Comparison of ENCODE assay signal across 8 cellular contexts in genomic region chr5:138464388-138465287, GRCh38. TPM values are rescaled to one million over a fixed set of nuclear protein-coding genes. Genes with fewer than 3 reads are reported as not detected.
DNase-seq lines count a peak whose midpoint lies in the region; ATAC-seq lines count a peak whose summit lies in the region.

No MANE protein-coding gene starts in this region.

- DNase-seq in COR-L47 (lab: John Stamatoyannopoulos, UW) (peak; percentile 97), HT1080 (ENCODE audit: low read depth) (peak; percentile 97), medulla oblongata (ENCODE audit: extremely low spot score) (peak; percentile 99)
- DNase-seq in NK-92 treated with Interleukin-12 subunit alpha and Interleukin-12 subunit beta, amount 100 ng/mL, for 24 hours (lab: John Stamatoyannopoulos, UW): peak; percentile 95
- peak; percentile 90 to 94 for DNase-seq in activated CD8-positive, alpha-beta memory T cell treated with anti-CD3 and anti-CD28 coated beads for 4 hours (ENCODE audit: low read depth in 2 of 2)
- DNase-seq in effector CD8-positive, alpha-beta T cell (lab: John Stamatoyannopoulos, UW): peak; percentile 93
- DNase-seq in stimulated activated CD4-positive, alpha-beta T cell treated with anti-CD3 and anti-CD28 coated beads, TNF-alpha, amount 100 ng/mL, for 48 hours (ENCODE audit: low read depth in 3 of 3): peak; percentile 95 to 96 (median 95)

- ATAC-seq in GM21367 (IDR thresholded peaks at IDR 0.05; ENCODE audit: unreplicated experiment): peak; percentile 65

RNA-seq across cellular contexts. Expression of gene EGR1, which starts 0.6 kb away (rescaled TPM):
- 0.60 and 0.64 TPM in 2 replicates for total RNA-seq in HT1080 (2014; rRNA removed; shearing (Covaris generic))
- polyA plus RNA-seq in HT1080 (2015; cell fraction: cytosol; rRNA removed): 3.3 and 3.7 TPM in 2 replicates
- polyA plus RNA-seq in HT1080 (2015; cell fraction: nucleus; rRNA removed): 2.2 and 4.1 TPM in 2 replicates

RNA-seq across cellular contexts. Expression of gene REEP2, which starts 25.8 kb away (rescaled TPM):
- total RNA-seq in HT1080 (2014; rRNA removed; shearing (Covaris generic)): 1.6 and 2.6 TPM in 2 replicates
- polyA plus RNA-seq in HT1080 (2015; cell fraction: cytosol; rRNA removed): 3.3 and 4.5 TPM in 2 replicates
- 3.5 and 5.4 TPM in 2 replicates for polyA plus RNA-seq in HT1080 (2015; cell fraction: nucleus; rRNA removed)

Comparison
In these comparisons a context has a peak if more than half of its experiments do, and no peak if none do; other contexts are left out.
1. Peak in every context shown above with its lines: DNase-seq and ATAC-seq.